ENCODE assay signal across 2 cellular contexts in genomic region chr7:84013616-84014240, GRCh38.
TF ChIP-seq lines count a peak whose summit lies in the region.

No MANE protein-coding gene starts in this region.

TF ChIP-seq in HepG2, 621 proteins besides CTCF, POLR2A, EP300 and RAD21:
- no peak for TF ChIP-seq NFATC3 (CRISPR knock-in tag; IDR thresholded peaks at IDR 0.05)
- no peak for TF ChIP-seq MYNN (CRISPR knock-in tag; IDR thresholded peaks at IDR 0.05; ENCODE audit: low read depth)
- no peak for TF ChIP-seq ZSCAN9 (CRISPR knock-in tag; IDR thresholded peaks at IDR 0.05; ENCODE audit: borderline replicate concordance)
- no peak for TF ChIP-seq ZBTB3 (CRISPR knock-in tag; IDR thresholded peaks at IDR 0.05; ENCODE audit: borderline replicate concordance, low read depth)
- TF ChIP-seq RNF2 (conservative IDR thresholded peaks at IDR 0.05; ENCODE audit: low read depth): no peak
- TF ChIP-seq CEBPG (CRISPR knock-in tag; IDR thresholded peaks at IDR 0.05): peak; percentile 59
- TF ChIP-seq ZNF556 (CRISPR knock-in tag; IDR thresholded peaks at IDR 0.05; ENCODE audit: borderline replicate concordance): no peak
- TF ChIP-seq CEBPB (IDR thresholded peaks at IDR 0.05; ENCODE audit: borderline replicate concordance, low read depth, low read length): peak; percentile 74
- no peak for TF ChIP-seq ZNF503 (CRISPR knock-in tag; IDR thresholded peaks at IDR 0.05)
TF ChIP-seq in HepG2: peak in this region for 2.

TF ChIP-seq in GM12878, 131 proteins besides CTCF, POLR2A, EP300 and RAD21:
- TF ChIP-seq ZNF384 (IDR thresholded peaks at IDR 0.05; ENCODE audit: borderline replicate concordance, low read depth, low read length) (no peak), JUNB (IDR thresholded peaks at IDR 0.05) (peak; percentile 20; the same call in 1 of the 2 replicates)
